In genomic region chr19:29843180-29844051, GRCh38 we compare ENCODE assay signal across 8 cellular contexts. TPM values are rescaled to one million over a fixed set of nuclear protein-coding genes. Genes with fewer than 3 reads are reported as not detected.
DNase-seq lines count a peak whose midpoint lies in the region; ATAC-seq and TF ChIP-seq lines count a peak whose summit lies in the region.

No MANE protein-coding gene starts in this region.

- no peaks in the 10 kb centered on the region for H3K79me2 ChIP-seq in neural progenitor cell (ENCODE audit: low read depth)

- peak overlapping the region; percentile 84 for H3K4me3 Mint-ChIP-seq in neural progenitor cell

- CTCF ChIA-PET in Panc1 (lab: Charles Lee) = interaction anchor here (0.6 to 0.9 kb wide), 2 partner anchors 29 to 229 kb away, joined by 3 to 4 read pairs; no protein-coding TSS in a partner anchor

- TF ChIP-seq CTCF in GM12864 (IDR thresholded peaks at IDR 0.05; ENCODE audit: low read depth, low read length, missing control alignments) = no peak
- no peak for TF ChIP-seq CTCF in Panc1 (IDR thresholded peaks at IDR 0.05)
- TF ChIP-seq CTCF in neural progenitor cell (IDR thresholded peaks at IDR 0.05) = no peak

- H2AFZ ChIP-seq in neural progenitor cell (replicated peaks) = no peak overlapping the region

- intact Hi-C loops in Panc1 (cut with micrococcal nuclease; ENCODE audit: unreplicated experiment) = no loop called here

- no peak overlapping the region for H3K27ac ChIP-seq in Panc1 (ENCODE audit: low read length)
- H3K27ac ChIP-seq in esophagus (ENCODE audit: low read depth in 2 of 2, low read length in 1 of 2) = peak overlapping the region in 1 of 2 donors; percentile 57
- H3K27ac ChIP-seq in neural progenitor cell = no peak overlapping the region

- H3K4me1 ChIP-seq in Panc1 (ENCODE audit: control insufficient read depth, insufficient read depth, low read length) (peaks cover 20% of the 10 kb centered on the region), esophagus (ENCODE audit: control insufficient read depth in 2 of 2, insufficient read depth in 2 of 2, low read length in 1 of 2) (peaks cover 0 to 17% of the 10 kb centered on the region in 2 donors), neural progenitor cell (peaks cover 9% of the 10 kb centered on the region)

- H3K9me3 ChIP-seq in Panc1 (ENCODE audit: control insufficient read depth, insufficient read depth, low read depth, low read length) = no peaks in the 10 kb centered on the region
- no peaks in the 10 kb centered on the region for H3K9me3 ChIP-seq in esophagus (ENCODE audit: control insufficient read depth in 2 of 2, insufficient read depth in 1 of 2, low read depth in 1 of 2, low read length in 1 of 2)
- no peaks in the 10 kb centered on the region for H3K9me3 ChIP-seq in neural progenitor cell (ENCODE audit: low read depth)

- H3K9me3 Mint-ChIP-seq in neural progenitor cell = no peaks in the 10 kb centered on the region

- H3K27me3 Mint-ChIP-seq in neural progenitor cell (ENCODE audit: insufficient read depth, low read depth) = peaks cover 22% of the 10 kb centered on the region

- no peaks in the 10 kb centered on the region for H3K36me3 Mint-ChIP-seq in neural progenitor cell

- H3K9ac ChIP-seq in neural progenitor cell = no peak overlapping the region

- H3K4me1 Mint-ChIP-seq in neural progenitor cell = peaks cover 25% of the 10 kb centered on the region

- no peak overlapping the region for H3K27ac Mint-ChIP-seq in neural progenitor cell

- POLR2A ChIA-PET in Panc1 (lab: Charles Lee) = no interaction called here

- peak overlapping the region; percentile 59 for H3K4me2 ChIP-seq in neural progenitor cell

- H3K27me3 ChIP-seq in Panc1 (ENCODE audit: control insufficient read depth, insufficient read depth, low read length) (no peaks in the 10 kb centered on the region), esophagus (ENCODE audit: control insufficient read depth in 1 of 2, insufficient read depth in 2 of 2, low read length in 2 of 2) (no peaks in the 10 kb centered on the region), neural progenitor cell (peaks cover 31% of the 10 kb centered on the region)

- no TSS peak for BruUV-seq in Panc1 (replicated peaks; lab: Mats Ljungman, UMichigan)

- ATAC-seq in Panc1 = no peak
- no peak for ATAC-seq in GM21526 (IDR thresholded peaks at IDR 0.05; ENCODE audit: low FRiP score, unreplicated experiment)
- no peak for ATAC-seq in GM21825 (IDR thresholded peaks at IDR 0.05; ENCODE audit: unreplicated experiment)
- no peak for ATAC-seq in GM18858 (IDR thresholded peaks at IDR 0.05; ENCODE audit: unreplicated experiment)

- peaks cover 23% of the 10 kb centered on the region for H3F3A ChIP-seq in neural progenitor cell (ENCODE audit: low read depth)

- no peak for DNase-seq in GM12864 (ENCODE audit: low read depth)
- DNase-seq in Panc1 (ENCODE audit: low read depth, low spot score) = no peak
- DNase-seq in neural progenitor cell (ENCODE audit: low spot score) = peak; percentile 66
- no peak for DNase-seq in DMS153 (lab: John Stamatoyannopoulos, UW)

- peak overlapping the region; percentile 7; the same call in 1 of the 2 replicates for H3K4me3 ChIP-seq in GM12864 (ENCODE audit: low read depth, low read length)
- H3K4me3 ChIP-seq in Panc1 (ENCODE audit: low read depth in 2 of 2, low read length in 2 of 2) = peak overlapping the region; percentile 52 to 79
- peak overlapping the region; percentile 7 to 39 for H3K4me3 ChIP-seq in esophagus (ENCODE audit: low read depth in 1 of 2, low read length in 2 of 2)
- H3K4me3 ChIP-seq in neural progenitor cell = peak overlapping the region; percentile 71

- 9% methylated on average over 47 to 48 of the region's 48 CpGs for WGBS in esophagus, 2 donors

- in situ Hi-C loops in Panc1 (cut with HindIII; ENCODE audit: low pct_unique_long_range_greater_than_20kb, low sequenced_read_pairs) = no loop called here

- H3K36me3 ChIP-seq in Panc1 (ENCODE audit: control insufficient read depth, insufficient read depth, low read length) (no peaks in the 10 kb centered on the region), esophagus (ENCODE audit: control insufficient read depth in 2 of 2, insufficient read depth in 2 of 2, low read length in 1 of 2) (no peaks in the 10 kb centered on the region), neural progenitor cell (no peaks in the 10 kb centered on the region)

- peaks cover 6% of the 10 kb centered on the region for H4K20me1 ChIP-seq in neural progenitor cell (ENCODE audit: low read depth)

RNA-seq across cellular contexts. Expression of gene CCNE1, which starts 31.6 kb away (rescaled TPM):
- total RNA-seq in Panc1 (2021; ENCODE audit: unreplicated experiment) (26.4 TPM), neural progenitor cell (ENCODE audit: low replicate concordance) (31.4 and 34.5 TPM in 2 replicates)
- 20.1 TPM for polyA plus RNA-seq in Panc1 (2012; ENCODE audit: insufficient read length)
- 1 to 10 TPM; 4.9 to 5.2 TPM for polyA plus RNA-seq in esophagus

Comparison
In these comparisons a context has a peak if more than half of its experiments do, and no peak if none do; other contexts are left out.
1. H3K4me3 ChIP-seq: peak in every context shown above with its lines; median percentile 71 in neural progenitor cell; 66 in Panc1; 23 in esophagus; 7 in GM12864.